ENCODE assay signal across 15 cellular contexts in genomic region chr6:125253881-125254280, GRCh38.
"Had no signal": no experiment of that assay in that cellular context is flagged by ENCODE, and none has a peak within 500 bp of the region (broad histone marks: within the 10 kb centered on the region; RNA-seq: fewer than 3 reads in every experiment).

No MANE protein-coding gene starts in this region.

- H3K9me3 ChIP-seq: heart left ventricle, ovary, tibial artery, upper lobe of left lung, uterus had no signal

- H3K27me3 ChIP-seq: heart left ventricle, neural progenitor cell, ovary, tibial artery, upper lobe of left lung, uterus had no signal

- H3K9ac ChIP-seq: neural progenitor cell had no signal

- H3K4me2 ChIP-seq: neural progenitor cell had no signal

- H2AFZ ChIP-seq: neural progenitor cell had no signal

- H3K4me1 ChIP-seq: upper lobe of left lung, uterus had no signal

- H3K27ac ChIP-seq: heart left ventricle, neural progenitor cell, ovary, tibial artery, upper lobe of left lung, uterus had no signal

- H3K36me3 ChIP-seq: neural progenitor cell, ovary, tibial artery, upper lobe of left lung, uterus had no signal

- H3K4me3 ChIP-seq: heart left ventricle, neural progenitor cell, ovary, tibial artery, upper lobe of left lung, uterus had no signal

- DNase-seq: effector memory CD4-positive, alpha-beta T cell; foreskin melanocyte; heart left ventricle; hippocampal formation; kidney glomerular epithelial cell; nucleus accumbens; ovary; right cardiac atrium; small intestine; stimulated activated CD4-positive, alpha-beta T cell treated with anti-CD3 and anti-CD28 coated beads, Interleukin-4, amount 100 ng/mL, for 1 hour; stimulated activated CD8-positive, alpha-beta memory T cell treated with anti-CD3 and anti-CD28 coated beads, Interleukin-4, amount 100 ng/mL, for 48 hours; tibial artery; upper lobe of left lung; uterus had no signal
